In the genomic region with DNA sequence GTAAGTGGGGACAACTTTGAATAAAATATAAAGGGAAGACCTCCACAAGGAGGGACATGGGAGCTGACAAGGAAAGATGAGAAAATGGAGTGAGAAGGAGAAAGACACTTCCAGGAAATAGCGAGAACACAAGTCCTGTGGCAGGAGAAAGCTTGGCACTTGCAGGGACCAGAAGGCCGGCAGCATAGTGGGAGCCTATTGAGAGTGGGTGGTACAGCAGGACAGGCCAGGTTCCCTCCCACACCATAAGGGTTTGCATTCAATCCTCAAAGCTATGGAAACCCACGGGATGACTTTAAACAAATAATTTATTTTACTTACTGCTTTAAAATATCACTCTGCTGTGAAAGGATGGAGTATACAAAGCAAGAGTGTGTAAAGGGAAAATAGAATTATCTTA, we compare ENCODE assay signal across 3 cellular contexts.
"Had no signal": no experiment of that assay in that cellular context is flagged by ENCODE, and none has a peak within 500 bp of the region (broad histone marks: within the 10 kb centered on the region; RNA-seq: fewer than 3 reads in every experiment).

No MANE protein-coding gene starts in this region.

- DNase-seq: GDM1, GF-D8 had no signal

- ATAC-seq: GM12878 had no signal

- H3K4me3 ChIP-seq: GM12878 had no signal
